ENCODE assay signal across 29 cellular contexts in genomic region chr12:108104657-108105056, GRCh38. TPM values are rescaled to one million over a fixed set of nuclear protein-coding genes. Genes with fewer than 3 reads are reported as not detected.
DNase-seq lines count a peak whose midpoint lies in the region; ATAC-seq, FAIRE-seq and TF ChIP-seq lines count a peak whose summit lies in the region.
"Had no signal": no experiment of that assay in that cellular context is flagged by ENCODE, and none has a peak within 500 bp of the region (broad histone marks: within the 10 kb centered on the region; RNA-seq: fewer than 3 reads in every experiment).

No MANE protein-coding gene starts in this region.

- H3K18ac ChIP-seq in H1 (ENCODE audit: extremely low read depth, low read length) = no peak overlapping the region

- no peak overlapping the region for H2BK120ac ChIP-seq in H1 (replicated peaks; ENCODE audit: low read depth, low read length)

- H2BK20ac ChIP-seq in H1 (ENCODE audit: low read length) = no peak overlapping the region

- no peak for TF ChIP-seq EP300 in HepG2 (IDR thresholded peaks at IDR 0.05; ENCODE audit: low read depth in 2 of 2, low read length in 2 of 2)
- TF ChIP-seq EP300 in HepG2 (CRISPR knock-in tag; IDR thresholded peaks at IDR 0.05; ENCODE audit: borderline replicate concordance) = no peak
- TF ChIP-seq EP300 in K562 (IDR thresholded peaks at IDR 0.05; ENCODE audit: low read length) = no peak
- no peak for TF ChIP-seq EP300 in H1 (IDR thresholded peaks at IDR 0.05; ENCODE audit: borderline replicate concordance in 1 of 2, low read depth in 2 of 2, low read length in 2 of 2)

- no peak overlapping the region for H3K56ac ChIP-seq in H1 (replicated peaks; ENCODE audit: insufficient read length, low read depth, low read length)

- no peak for TF ChIP-seq CTCF in HepG2 (CRISPR knock-in tag; IDR thresholded peaks at IDR 0.05)
- no peak for TF ChIP-seq CTCF in right lobe of liver (IDR thresholded peaks at IDR 0.05)
- no peak for TF ChIP-seq CTCF in K562 (IDR thresholded peaks at IDR 0.05 in 2 of 3, conservative IDR thresholded peaks at IDR 0.05 in 1 of 3; ENCODE audit: insufficient read depth in 2 of 3, low read depth in 1 of 3, low read length in 3 of 3)
- no peak for TF ChIP-seq CTCF in H1 (IDR thresholded peaks at IDR 0.05; ENCODE audit: control extremely low read depth in 1 of 3, insufficient read depth in 1 of 3, low read depth in 1 of 3, low read length in 3 of 3)
- no peak for TF ChIP-seq CTCF in GM10248 (IDR thresholded peaks at IDR 0.05; ENCODE audit: control extremely low read depth, extremely low read depth, low read depth, missing control alignments)

- H3K4me1 Mint-ChIP-seq in stimulated activated memory B cell treated with anti-CD40 and anti-IgM and Interleukin-4, amounts not matched to agents 10 μg/mL and 1 μg/mL and 100 μg/mL, for 72 hours = peaks cover 4% of the 10 kb centered on the region
- H3K4me1 Mint-ChIP-seq: CD14-positive monocyte; CD4-positive, alpha-beta memory T cell; CD4-positive, CD25-positive, alpha-beta regulatory T cell; CD8-positive, alpha-beta memory T cell had no signal

- no peak overlapping the region for H4K8ac ChIP-seq in H1 (ENCODE audit: extremely low read depth, insufficient read depth, low read length)

- no peaks in the 10 kb centered on the region for H3K36me3 ChIP-seq in HepG2 (replicated peaks in 1 of 2; ENCODE audit: control insufficient read depth in 1 of 2, insufficient read depth in 2 of 2, low read length in 2 of 2)
- H3K36me3 ChIP-seq in right lobe of liver = no peaks in the 10 kb centered on the region
- H3K36me3 ChIP-seq in K562 (ENCODE audit: control insufficient read depth, insufficient read depth, low read length) = no peaks in the 10 kb centered on the region
- H3K36me3 ChIP-seq in H1 (ENCODE audit: control insufficient read depth in 2 of 4, insufficient read depth in 4 of 4, low read length in 3 of 4) = no peaks in the 10 kb centered on the region
- H3K36me3 ChIP-seq: BE2C, BLaER1 had no signal

- H3K9me3 Mint-ChIP-seq in stimulated activated memory B cell treated with anti-CD40 and anti-IgM and Interleukin-4, amounts not matched to agents 10 μg/mL and 1 μg/mL and 100 μg/mL, for 72 hours = no peaks in the 10 kb centered on the region
- H3K9me3 Mint-ChIP-seq: CD14-positive monocyte; CD4-positive, alpha-beta memory T cell had no signal

- H2BK15ac ChIP-seq in H1 (ENCODE audit: low read length) = no peak overlapping the region

- H3K4me3 ChIP-seq in HepG2 (replicated peaks in 1 of 3; ENCODE audit: insufficient read depth in 1 of 3, low read depth in 2 of 3, low read length in 3 of 3) (no peak overlapping the region), right lobe of liver (no peak overlapping the region), K562 (no peak overlapping the region), H1 (ENCODE audit: extremely low read depth in 1 of 4, insufficient read depth in 2 of 4, low read depth in 3 of 4, low read length in 4 of 4) (no peak overlapping the region)
- H3K4me3 ChIP-seq: BLaER1 had no signal

- no peak overlapping the region for H4K91ac ChIP-seq in H1 (replicated peaks; ENCODE audit: insufficient read length, low read length)

- H3K9me3 ChIP-seq in HepG2 (ENCODE audit: low read length) = no peaks in the 10 kb centered on the region
- no peaks in the 10 kb centered on the region for H3K9me3 ChIP-seq in right lobe of liver
- 0 out of 2 replicates have a peak, but pooled peaks cover 2% of the 10 kb centered on the region for H3K9me3 ChIP-seq in K562 (replicated peaks; ENCODE audit: control insufficient read depth, insufficient read depth, low read depth, low read length)
- H3K9me3 ChIP-seq in H1 (ENCODE audit: insufficient read depth in 2 of 2, low read depth in 1 of 2, low read length in 1 of 2) = no peaks in the 10 kb centered on the region
- H3K9me3 ChIP-seq: BE2C, BLaER1 had no signal

- no peak overlapping the region for H2AK5ac ChIP-seq in H1 (ENCODE audit: low read depth, low read length)

- H3K27me3 Mint-ChIP-seq in stimulated activated memory B cell treated with anti-CD40 and anti-IgM and Interleukin-4, amounts not matched to agents 10 μg/mL and 1 μg/mL and 100 μg/mL, for 72 hours = no peaks in the 10 kb centered on the region

- H3K27ac Mint-ChIP-seq in stimulated activated memory B cell treated with anti-CD40 and anti-IgM and Interleukin-4, amounts not matched to agents 10 μg/mL and 1 μg/mL and 100 μg/mL, for 72 hours = no peak overlapping the region
- H3K27ac Mint-ChIP-seq: CD14-positive monocyte; CD4-positive, alpha-beta memory T cell; CD4-positive, CD25-positive, alpha-beta regulatory T cell; CD8-positive, alpha-beta memory T cell had no signal

- no peak overlapping the region for H2BK5ac ChIP-seq in H1 (ENCODE audit: low read depth, low read length)

- in situ Hi-C loops in HepG2 (cut with HindIII; ENCODE audit: extremely low pct_ligation_motif_present, low pct_unique_long_range_greater_than_20kb) (no loop called here), K562 (cut with MboI) (no loop called here)

- no peaks in the 10 kb centered on the region for H3K9me1 ChIP-seq in K562 (ENCODE audit: control insufficient read depth, insufficient read depth, low read length)

- no peak overlapping the region for H3K4me3 Mint-ChIP-seq in stimulated activated memory B cell treated with anti-CD40 and anti-IgM and Interleukin-4, amounts not matched to agents 10 μg/mL and 1 μg/mL and 100 μg/mL, for 72 hours
- H3K4me3 Mint-ChIP-seq: CD14-positive monocyte; CD4-positive, alpha-beta memory T cell; CD4-positive, CD25-positive, alpha-beta regulatory T cell; CD8-positive, alpha-beta memory T cell had no signal

- no peak overlapping the region for H4K5ac ChIP-seq in H1 (ENCODE audit: insufficient read length, low read depth, low read length)

- no peak for FAIRE-seq in HepG2 (lab: Jason Lieb, UNC)
- FAIRE-seq in K562 (lab: Jason Lieb, UNC) = no peak
- FAIRE-seq in H1 (lab: Jason Lieb, UNC) = no peak
- FAIRE-seq: GM12891, GM19239 had no signal

- TF ChIP-seq POLR2A in HepG2 (IDR thresholded peaks at IDR 0.05; ENCODE audit: insufficient read depth in 1 of 2, low read depth in 2 of 2, low read length in 2 of 2) = no peak
- no peak for TF ChIP-seq POLR2A in right lobe of liver (IDR thresholded peaks at IDR 0.05)
- TF ChIP-seq POLR2A in K562 (conservative IDR thresholded peaks at IDR 0.05) = no peak
- no peak for TF ChIP-seq POLR2A in H1 (IDR thresholded peaks at IDR 0.05; ENCODE audit: control extremely low read depth in 1 of 2, low read depth in 2 of 2, low read length in 2 of 2)

- H3K14ac ChIP-seq in H1 (ENCODE audit: insufficient read length) = no peak overlapping the region

- H3K4me1 ChIP-seq in HepG2 (ENCODE audit: insufficient read depth, low read length) = no peaks in the 10 kb centered on the region
- no peaks in the 10 kb centered on the region for H3K4me1 ChIP-seq in right lobe of liver
- H3K4me1 ChIP-seq in K562 (replicated peaks in 1 of 2; ENCODE audit: control insufficient read depth in 2 of 2, insufficient read depth in 2 of 2, low read length in 2 of 2) = peaks cover 13 to 30% of the 10 kb centered on the region in 2 experiments; a peak in 4 of 5 replicates
- peaks cover 0 to 12% (median 0%) of the 10 kb centered on the region in 4 experiments; a peak in 1 of 7 replicates for H3K4me1 ChIP-seq in H1 (replicated peaks in 1 of 4; ENCODE audit: control insufficient read depth in 3 of 4, insufficient read depth in 4 of 4, low read length in 3 of 4)
- H3K4me1 ChIP-seq: BLaER1 had no signal

- POLR2A ChIA-PET in HepG2 (lab: Yijun Ruan, JAX) = no interaction called here
- POLR2A ChIA-PET in K562 (lab: Yijun Ruan, JAX) = no interaction called here
- POLR2A ChIA-PET in H1 (lab: Charles Lee; ENCODE audit: partially characterized antibody) = no interaction called here
- POLR2A ChIA-PET in GM10248 (lab: Yijun Ruan, JAX) = no interaction called here

- BruUV-seq in HepG2 (replicated peaks; lab: Mats Ljungman, UMichigan) (no TSS peak), K562 (replicated peaks; lab: Mats Ljungman, UMichigan) (no TSS peak)

- H2AFZ ChIP-seq in HepG2 (ENCODE audit: low read length) = no peak overlapping the region
- no peak overlapping the region for H2AFZ ChIP-seq in K562 (ENCODE audit: low read depth, low read length)
- H2AFZ ChIP-seq in H1 (ENCODE audit: low read length) = no peak overlapping the region

- H3K79me1 ChIP-seq in H1 (ENCODE audit: low read depth, low read length) = no peaks in the 10 kb centered on the region; the same call in 1 of the 2 replicates

- CTCF ChIA-PET in HepG2 (lab: Yijun Ruan, JAX; ENCODE audit: low intra/inter-chr PET ratio, low total read pairs) = no interaction called here
- CTCF ChIA-PET in K562 (lab: Yijun Ruan, JAX; ENCODE audit: low intra/inter-chr PET ratio) = no interaction called here
- CTCF ChIA-PET in H1 (lab: Charles Lee; ENCODE audit: partially characterized antibody) = interaction anchor here (0.8 kb wide), 1 partner anchor 14 kb away, joined by 3 read pairs; no protein-coding TSS in a partner anchor
- CTCF ChIA-PET in GM10248 (lab: Yijun Ruan, JAX) = no interaction called here

- no peak overlapping the region for H2BK12ac ChIP-seq in H1 (ENCODE audit: low read depth, low read length)

- H3K27me3 ChIP-seq in HepG2 (ENCODE audit: control insufficient read depth in 1 of 2, insufficient read depth in 2 of 2, low read length in 2 of 2) (peaks cover 0 to 3% of the 10 kb centered on the region in 2 experiments; a peak in 1 of 5 replicates), right lobe of liver (no peaks in the 10 kb centered on the region), K562 (ENCODE audit: control insufficient read depth in 2 of 2, insufficient read depth in 2 of 2, low read length in 2 of 2) (no peaks in the 10 kb centered on the region), H1 (replicated peaks in 1 of 4; ENCODE audit: control insufficient read depth in 3 of 4, extremely low read depth in 1 of 4, insufficient read depth in 3 of 4, low read length in 3 of 4) (no peaks in the 10 kb centered on the region)
- H3K27me3 ChIP-seq: BE2C, BLaER1 had no signal

- H3K79me2 ChIP-seq in HepG2 (ENCODE audit: insufficient read depth, low read length) (no peaks in the 10 kb centered on the region), K562 (ENCODE audit: control insufficient read depth, insufficient read depth, low read length) (no peaks in the 10 kb centered on the region), H1 (ENCODE audit: control insufficient read depth in 1 of 2, insufficient read depth in 2 of 2, low read length in 2 of 2) (no peaks in the 10 kb centered on the region)

- H3K4ac ChIP-seq in H1 (replicated peaks; ENCODE audit: insufficient read length, low read depth, low read length) = no peak overlapping the region

- H3K36me3 Mint-ChIP-seq in stimulated activated memory B cell treated with anti-CD40 and anti-IgM and Interleukin-4, amounts not matched to agents 10 μg/mL and 1 μg/mL and 100 μg/mL, for 72 hours = no peaks in the 10 kb centered on the region
- H3K36me3 Mint-ChIP-seq: CD14-positive monocyte; CD4-positive, alpha-beta memory T cell; CD4-positive, CD25-positive, alpha-beta regulatory T cell; CD8-positive, alpha-beta memory T cell had no signal

- no peak overlapping the region for H3K23ac ChIP-seq in H1 (ENCODE audit: insufficient read length)

- H3K27ac ChIP-seq in HepG2 (ENCODE audit: extremely low read length, insufficient read depth, low read length) (no peak overlapping the region), right lobe of liver (no peak overlapping the region), K562 (ENCODE audit: extremely low read depth, low read depth, low read length) (no peak overlapping the region), H1 (ENCODE audit: low read depth, low read length) (no peak overlapping the region)
- H3K27ac ChIP-seq: 22Rv1, BLaER1 had no signal

- H3K23me2 ChIP-seq in H1 (ENCODE audit: low read depth, low read length) = no peaks in the 10 kb centered on the region

- H3K4me2 ChIP-seq in HepG2 (ENCODE audit: low read depth, low read length) (no peak overlapping the region), K562 (ENCODE audit: insufficient read depth, low read length) (no peak overlapping the region), H1 (ENCODE audit: insufficient read depth in 1 of 2, low read depth in 2 of 2, low read length in 2 of 2) (no peak overlapping the region)
- H3K4me2 ChIP-seq: BLaER1 had no signal

- H3K9ac ChIP-seq in HepG2 (ENCODE audit: insufficient read depth, low read depth, low read length) (no peak overlapping the region), K562 (ENCODE audit: insufficient read depth in 1 of 2, low read depth in 2 of 2, low read length in 2 of 2) (no peak overlapping the region), H1 (replicated peaks in 1 of 4; ENCODE audit: extremely low read depth in 1 of 4, low read depth in 3 of 4, low read length in 3 of 4) (no peak overlapping the region)
- H3K9ac ChIP-seq: BLaER1 had no signal

- intact Hi-C loops in HepG2 (cut with micrococcal nuclease; ENCODE audit: unreplicated experiment) = no loop called here
- intact Hi-C loops in right lobe of liver (cut with DNase I) = no loop called here
- intact Hi-C loops in K562 (cut with micrococcal nuclease) = no loop called here

- no peak for TF ChIP-seq RAD21 in HepG2 (CRISPR knock-in tag; IDR thresholded peaks at IDR 0.05)
- no peak for TF ChIP-seq RAD21 in K562 (CRISPR knock-in tag; conservative IDR thresholded peaks at IDR 0.05 in 1 of 2, IDR thresholded peaks at IDR 0.05 in 1 of 2)
- TF ChIP-seq RAD21 in H1 (IDR thresholded peaks at IDR 0.05 in 1 of 2, conservative IDR thresholded peaks at IDR 0.05 in 1 of 2; ENCODE audit: low read depth in 2 of 2, low read length in 2 of 2) = no peak

- H4K20me1 ChIP-seq in HepG2 (ENCODE audit: insufficient read depth, low read length) (no peaks in the 10 kb centered on the region), K562 (replicated peaks; ENCODE audit: control insufficient read depth, insufficient read depth, low read length) (no peaks in the 10 kb centered on the region), H1 (replicated peaks in 1 of 2; ENCODE audit: control insufficient read depth in 1 of 2, insufficient read depth in 2 of 2, low read length in 2 of 2) (no peaks in the 10 kb centered on the region)
- H4K20me1 ChIP-seq: BLaER1 had no signal

- ATAC-seq in HepG2 (no peak), right lobe of liver (no peak), K562 (no peak)
- no peak for ATAC-seq in stimulated activated memory B cell treated with anti-CD40 and anti-IgM and Interleukin-4, amounts not matched to agents 10 μg/mL and 1 μg/mL and 100 μg/mL, for 72 hours

- no CpG with 5 or more reads among the region's 1 CpG for WGBS in HepG2 (ENCODE audit: low lambda C conversion rate)
- 67% methylated on average over 1 of the region's 1 CpG for WGBS in right lobe of liver (ENCODE audit: insufficient coverage, low coverage, low lambda C conversion rate, missing lambda C conversion rate)
- 57% methylated on average over 1 of the region's 1 CpG for WGBS in K562 (ENCODE audit: insufficient coverage, low coverage, missing lambda C conversion rate)
- WGBS in H1 (ENCODE audit: extremely low coverage in 1 of 2, insufficient coverage in 1 of 2, insufficient read length in 1 of 2, insufficient replicate concordance in 2 of 2, low coverage in 1 of 2, low lambda C conversion rate in 2 of 2, missing lambda C conversion rate in 1 of 2), 2 experiments = 83% methylated on average over 1 of the region's 1 CpG; no CpG with 5 or more reads in 1 of the 2 experiments

- DNase-seq in HepG2 (ENCODE audit: low spot score) (no peak), right lobe of liver (no peak), K562 (ENCODE audit: extremely low read depth in 1 of 4, low spot score in 3 of 4) (no peak), H1 (ENCODE audit: low read depth in 1 of 2, low spot score in 2 of 2) (no peak), GM10248 (ENCODE audit: extremely low spot score) (no peak), midbrain (lab: John Stamatoyannopoulos, UW) (no peak)
- DNase-seq: ACHN; BE2C; C1 segment of cervical spinal cord; CD4-positive, alpha-beta memory T cell; CD4-positive, CD25-positive, alpha-beta regulatory T cell; CD8-positive, alpha-beta memory T cell; COR-L47; DMS 273 treated with DMSO at 0.1 percent for 48 hours; DMS153; DMS53; DMS79; DND-41; EL; GDM1 had no signal

RNA-seq across cellular contexts. Expression of gene WSCD2, which starts 24.4 kb away (rescaled TPM):
- not detected in 2 replicates for total RNA-seq in HepG2 (2016; rRNA removed; fragmentation: Illumina TruSeq; extraction: Trizol)
- not detected in 2 replicates for total RNA-seq in HepG2 (2016; cell fraction: cytosol; rRNA removed; fragmentation: Illumina TruSeq; extraction: Trizol; ENCODE audit: low read depth)
- not detected in 2 replicates for total RNA-seq in HepG2 (2016; cell fraction: insoluble cytoplasmic fraction; rRNA removed; fragmentation: Illumina TruSeq; extraction: Trizol)
- total RNA-seq in HepG2 (2016; cell fraction: membrane; rRNA removed; fragmentation: Illumina TruSeq; extraction: Trizol) = not detected in 2 replicates
- not detected in 2 replicates for total RNA-seq in HepG2 (2016; cell fraction: nucleus; rRNA removed; fragmentation: Illumina TruSeq; extraction: Trizol)
- not detected in 2 replicates for polyA plus RNA-seq in HepG2 (2011; rRNA removed)
- not detected in 2 replicates for polyA plus RNA-seq in HepG2 (2011; cell fraction: cytosol; rRNA removed)
- polyA plus RNA-seq in HepG2 (2011; cell fraction: nucleus; rRNA removed) = not detected in 2 replicates
- polyA plus RNA-seq in HepG2 (2012) = not detected in 2 replicates
- not detected in 2 replicates for polyA plus RNA-seq in HepG2 (2016; cell fraction: cytosol; fragmentation: Illumina TruSeq; extraction: Trizol; ENCODE audit: low read depth)
- polyA plus RNA-seq in HepG2 (2016; cell fraction: insoluble cytoplasmic fraction; fragmentation: Illumina TruSeq; extraction: Trizol; ENCODE audit: low read depth) = not detected in 2 replicates
- not detected in 2 replicates for polyA plus RNA-seq in HepG2 (2016; cell fraction: membrane; fragmentation: Illumina TruSeq; extraction: Trizol; ENCODE audit: low read depth)
- not detected in 2 replicates for polyA plus RNA-seq in HepG2 (2016; cell fraction: nucleus; fragmentation: Illumina TruSeq; extraction: Trizol; ENCODE audit: insufficient read depth, low read depth)
- not detected in 2 replicates for polyA minus RNA-seq in HepG2 (2011; rRNA and poly(A)+ RNA removed; ENCODE audit: low replicate concordance)
- not detected in 2 replicates for polyA minus RNA-seq in HepG2 (2011; cell fraction: cytosol; rRNA and poly(A)+ RNA removed)
- not detected in 2 replicates for polyA minus RNA-seq in HepG2 (2011; cell fraction: nucleus; rRNA and poly(A)+ RNA removed)
- not detected for total RNA-seq in right lobe of liver
- 0.65 and 4.6 TPM in 2 replicates for total RNA-seq in K562 (2011; cell fraction: chromatin; rRNA removed; ENCODE audit: low replicate concordance)
- 0.33 and 1.8 TPM in 2 replicates for total RNA-seq in K562 (2011; cell fraction: nucleolus; rRNA removed)
- 2.8 and 3.4 TPM in 2 replicates for total RNA-seq in K562 (2011; cell fraction: nucleoplasm; rRNA removed)
- total RNA-seq in K562 (2014; rRNA removed) = 4.0 and 4.9 TPM in 2 replicates
- total RNA-seq in K562 (2014; rRNA removed; fragmentation: Illumina TruSeq; extraction: Trizol) = 3.0 TPM in 2 replicates
- total RNA-seq in K562 (2015; rRNA removed; fragmentation: Illumina TruSeq; extraction: Trizol) = 13.9 and 14.1 TPM in 2 replicates
- total RNA-seq in K562 (2021) = 4.0 and 5.0 TPM in 2 replicates
- polyA plus RNA-seq in K562 (2011; rRNA removed) = 0.88 and 0.91 TPM in 2 replicates
- 0.15 and 0.38 TPM in 2 replicates for polyA plus RNA-seq in K562 (2011; cell fraction: cytosol; rRNA removed)
- polyA plus RNA-seq in K562 (2011; cell fraction: nucleus; rRNA removed) = 0.50 and 1.4 TPM in 2 replicates
- polyA plus RNA-seq in K562 (2012) = 9.3 and 12.5 TPM in 2 replicates
- 2.8 and 5.2 TPM in 2 replicates for polyA plus RNA-seq in K562 (2014; fragmentation: Illumina TruSeq; extraction: Trizol)
- polyA plus RNA-seq in K562 (2014; fragmentation: Nextera tagmentation; extraction: Ambion mirVana) = under 1 TPM; 0.72 to 0.89 TPM
- 4.1 and 6.0 TPM in 2 replicates for polyA plus RNA-seq in K562 (2014; rRNA removed)
- 0.11 and 0.57 TPM in 2 replicates for polyA minus RNA-seq in K562 (2011; rRNA and poly(A)+ RNA removed)
- 1.2 TPM in 1 of 2 replicates, not detected in the other for polyA minus RNA-seq in K562 (2011; cell fraction: cytosol; rRNA and poly(A)+ RNA removed)
- polyA minus RNA-seq in K562 (2011; cell fraction: nucleus; rRNA and poly(A)+ RNA removed) = 0.67 and 3.7 TPM in 2 replicates
- total RNA-seq in H1 (2021; fragmentation: NEBNext Ultra II Directional; extraction: Animal tissue kit (Norgen Biotek cat#: 25700)) = 1.7 and 2.2 TPM in 2 replicates
- 0.99 and 1.3 TPM in 2 replicates for polyA plus RNA-seq in H1 (2011; rRNA removed)
- 1.00 TPM for polyA plus RNA-seq in H1 (2011; cell fraction: cytosol; rRNA removed)
- polyA plus RNA-seq in H1 (2011; cell fraction: nucleus; rRNA removed) = 2.6 TPM
- 1.1 to 2.5 TPM (median 1.3 TPM) in 4 replicates for polyA plus RNA-seq in H1 (2012, experiment 1 of 2)
- 1.1 TPM for polyA plus RNA-seq in H1 (2012, experiment 2 of 2)
- 0.73 TPM for polyA plus RNA-seq in H1 (2013, experiment 1 of 2)
- polyA plus RNA-seq in H1 (2013, experiment 2 of 2) = 0.70 TPM
- polyA minus RNA-seq in H1 (2011; rRNA and poly(A)+ RNA removed) = 1.7 and 5.8 TPM in 2 replicates
- polyA minus RNA-seq in H1 (2011; cell fraction: cytosol; rRNA and poly(A)+ RNA removed) = 1.9 TPM
- 4.1 TPM for polyA minus RNA-seq in H1 (2011; cell fraction: nucleus; rRNA and poly(A)+ RNA removed)
- total RNA-seq: A172; A673; CD4-positive, alpha-beta memory T cell; CD8-positive, alpha-beta memory T cell had no signal
- polyA plus RNA-seq: AG04450; CD14-positive monocyte; CD4-positive, alpha-beta memory T cell had no signal

Comparison
In these comparisons a context has a peak if more than half of its experiments do, and no peak if none do; other contexts are left out.
1. Of the 241 proteins assayed by ChIP-seq in both HepG2 and K562: peak only in HepG2: none; only in K562: MAFG; in both: MAFF and MAFK; in neither: 238.